ENCODE assay signal across 8 cellular contexts in genomic region chr3:79019137-79019923, GRCh38.
DNase-seq lines count a peak whose midpoint lies in the region; ATAC-seq, FAIRE-seq and TF ChIP-seq lines count a peak whose summit lies in the region.

No MANE protein-coding gene starts in this region.

- FAIRE-seq in D721Med (lab: Jason Lieb, UNC): peak; percentile 72

- peak overlapping the region in 6 of 10 donors; percentile 19 to 88 (median 50) for H3K27ac Mint-ChIP-seq in naive thymus-derived CD8-positive, alpha-beta T cell
- H3K27ac Mint-ChIP-seq in stimulated activated effector memory CD8-positive, alpha-beta T cell treated with anti-CD3 and anti-CD28 coated beads, Interleukin-12 subunit alpha, Interleukin-12 subunit beta, amount 100 ng/mL, for 72 hours: no peak overlapping the region

- POLR2A ChIA-PET in naive thymus-derived CD8-positive, alpha-beta T cell (lab: Charles Lee): no interaction called here

- peak overlapping the region in 3 of 10 donors; percentile 57 to 76 (median 70) for H3K4me3 Mint-ChIP-seq in naive thymus-derived CD8-positive, alpha-beta T cell
- no peak overlapping the region for H3K4me3 Mint-ChIP-seq in stimulated activated effector memory CD8-positive, alpha-beta T cell treated with anti-CD3 and anti-CD28 coated beads, Interleukin-12 subunit alpha, Interleukin-12 subunit beta, amount 100 ng/mL, for 72 hours

- H3K9me3 Mint-ChIP-seq in naive thymus-derived CD8-positive, alpha-beta T cell: peaks cover 0 to 4% (median 0%) of the 10 kb centered on the region in 9 donors
- H3K9me3 Mint-ChIP-seq in stimulated activated effector memory CD8-positive, alpha-beta T cell treated with anti-CD3 and anti-CD28 coated beads, Interleukin-12 subunit alpha, Interleukin-12 subunit beta, amount 100 ng/mL, for 72 hours: peaks cover 13% of the 10 kb centered on the region

- peaks cover 4 to 7% (median 6%) of the 10 kb centered on the region in 4 donors for H3K4me1 Mint-ChIP-seq in naive thymus-derived CD8-positive, alpha-beta T cell
- H3K4me1 Mint-ChIP-seq in stimulated activated effector memory CD8-positive, alpha-beta T cell treated with anti-CD3 and anti-CD28 coated beads, Interleukin-12 subunit alpha, Interleukin-12 subunit beta, amount 100 ng/mL, for 72 hours: peaks cover 5% of the 10 kb centered on the region

- H3K36me3 Mint-ChIP-seq in naive thymus-derived CD8-positive, alpha-beta T cell: peaks cover 0 to 3% (median 0%) of the 10 kb centered on the region in 3 donors
- H3K36me3 Mint-ChIP-seq in stimulated activated effector memory CD8-positive, alpha-beta T cell treated with anti-CD3 and anti-CD28 coated beads, Interleukin-12 subunit alpha, Interleukin-12 subunit beta, amount 100 ng/mL, for 72 hours: no peaks in the 10 kb centered on the region

- TF ChIP-seq CTCF in D721Med (IDR thresholded peaks at IDR 0.05; ENCODE audit: insufficient read depth, missing control alignments): no peak

- DNase-seq in D721Med (ENCODE audit: insufficient read length, low spot score) (peak; percentile 68), HCEC 1CT (peak; percentile 93), NCI-H2171 (lab: John Stamatoyannopoulos, UW) (peak; percentile 78), foreskin melanocyte (peak; percentile 93)
- peak; percentile 18 for DNase-seq in activated CD8-positive, alpha-beta memory T cell treated with anti-CD3 and anti-CD28 coated beads, Interleukin-2, amount 50 U/mL, for 4 hours
- peak in 6 of 10 donors; percentile 11 to 61 (median 40) for DNase-seq in naive thymus-derived CD8-positive, alpha-beta T cell
- DNase-seq in stimulated activated effector memory CD8-positive, alpha-beta T cell treated with anti-CD3 and anti-CD28 coated beads, Interleukin-12 subunit alpha, Interleukin-12 subunit beta, amount 100 ng/mL, for 72 hours (ENCODE audit: low spot score in 2 of 2): no peak
- no peak for DNase-seq in effector CD4-positive, alpha-beta T cell

- H3K27me3 Mint-ChIP-seq in naive thymus-derived CD8-positive, alpha-beta T cell: peaks cover 5 to 21% (median 9%) of the 10 kb centered on the region in 5 donors

- peak; percentile 43 to 59 for ATAC-seq in naive thymus-derived CD8-positive, alpha-beta T cell
- ATAC-seq in stimulated activated effector memory CD8-positive, alpha-beta T cell treated with anti-CD3 and anti-CD28 coated beads, Interleukin-12 subunit alpha, Interleukin-12 subunit beta, amount 100 ng/mL, for 72 hours: no peak

Comparison
In these comparisons a context has a peak if more than half of its experiments do, and no peak if none do; other contexts are left out.
1. DNase-seq: peak in D721Med (single experiment), HCEC 1CT (single experiment), NCI-H2171 (single experiment), activated CD8-positive, alpha-beta memory T cell treated with anti-CD3 and anti-CD28 coated beads, Interleukin-2, amount 50 U/mL, for 4 hours (single experiment), foreskin melanocyte (single experiment) and naive thymus-derived CD8-positive, alpha-beta T cell (6 of 10); none in stimulated activated effector memory CD8-positive, alpha-beta T cell treated with anti-CD3 and anti-CD28 coated beads, Interleukin-12 subunit alpha, Interleukin-12 subunit beta, amount 100 ng/mL, for 72 hours (0 of 2) and effector CD4-positive, alpha-beta T cell (single experiment).